1 cellular context compared by ENCODE assay signal in the genomic region with DNA sequence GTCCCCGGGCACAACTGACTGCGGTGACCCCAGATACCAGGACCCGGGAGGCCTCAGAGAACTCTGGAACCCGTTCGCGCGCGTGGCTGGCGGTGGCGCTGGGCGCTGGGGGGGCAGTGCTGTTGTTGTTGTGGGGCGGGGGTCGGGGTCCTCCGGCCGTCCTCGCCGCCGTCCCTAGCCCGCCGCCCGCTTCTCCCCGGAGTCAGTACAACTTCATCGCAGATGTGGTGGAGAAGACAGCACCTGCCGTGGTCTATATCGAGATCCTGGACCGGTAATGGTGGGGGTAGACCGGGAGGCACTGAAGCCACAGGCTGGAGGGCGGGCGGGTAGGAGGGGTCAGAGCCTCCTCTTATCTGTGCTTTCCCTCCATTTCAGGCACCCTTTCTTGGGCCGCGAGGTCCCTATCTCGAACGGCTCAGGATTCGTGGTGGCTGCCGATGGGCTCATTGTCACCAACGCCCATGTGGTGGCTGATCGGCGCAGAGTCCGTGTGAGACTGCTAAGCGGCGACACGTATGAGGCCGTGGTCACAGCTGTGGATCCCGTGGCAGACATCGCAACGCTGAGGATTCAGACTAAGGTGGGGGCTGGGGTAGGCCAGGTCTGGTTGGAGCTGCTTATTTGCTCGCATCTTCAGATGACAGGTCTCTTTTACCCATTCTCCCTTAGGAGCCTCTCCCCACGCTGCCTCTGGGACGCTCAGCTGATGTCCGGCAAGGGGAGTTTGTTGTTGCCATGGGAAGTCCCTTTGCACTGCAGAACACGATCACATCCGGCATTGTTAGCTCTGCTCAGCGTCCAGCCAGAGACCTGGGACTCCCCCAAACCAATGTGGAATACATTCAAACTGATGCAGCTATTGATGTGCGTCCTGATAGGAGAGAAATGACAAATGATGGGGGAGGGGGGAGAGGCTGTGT.
TF ChIP-seq lines count a peak whose summit lies in the region.

No MANE protein-coding gene starts in this region.

TF ChIP-seq in K562, 482 proteins besides CTCF, POLR2A, EP300 and RAD21 (continues in another document):
- no peak for TF ChIP-seq BCL6 (CRISPR knock-in tag; IDR thresholded peaks at IDR 0.05)
- peak; percentile 60; the same call in 1 of the 2 replicates for TF ChIP-seq ZNF589 (CRISPR knock-in tag; IDR thresholded peaks at IDR 0.05; ENCODE audit: low read depth)
- TF ChIP-seq, protein P1, sequence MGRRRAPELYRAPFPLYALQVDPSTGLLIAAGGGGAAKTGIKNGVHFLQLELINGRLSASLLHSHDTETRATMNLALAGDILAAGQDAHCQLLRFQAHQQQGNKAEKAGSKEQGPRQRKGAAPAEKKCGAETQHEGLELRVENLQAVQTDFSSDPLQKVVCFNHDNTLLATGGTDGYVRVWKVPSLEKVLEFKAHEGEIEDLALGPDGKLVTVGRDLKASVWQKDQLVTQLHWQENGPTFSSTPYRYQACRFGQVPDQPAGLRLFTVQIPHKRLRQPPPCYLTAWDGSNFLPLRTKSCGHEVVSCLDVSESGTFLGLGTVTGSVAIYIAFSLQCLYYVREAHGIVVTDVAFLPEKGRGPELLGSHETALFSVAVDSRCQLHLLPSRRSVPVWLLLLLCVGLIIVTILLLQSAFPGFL (CRISPR knock-in tag; IDR thresholded peaks at IDR 0.05) = 0 out of 2 replicates have a peak, but pooled peaks have one; percentile 69
- TF ChIP-seq BRD4 (IDR thresholded peaks at IDR 0.05) = no peak
- TF ChIP-seq TAF9B (IDR thresholded peaks at IDR 0.05; ENCODE audit: partially characterized antibody) = no peak
- TF ChIP-seq BRD9 (IDR thresholded peaks at IDR 0.05; ENCODE audit: low read depth, partially characterized antibody) = peak; percentile 13
- peak in 1 of 2 experiments; percentile 47; a peak in 2 of 4 replicates for TF ChIP-seq KDM4B (IDR thresholded peaks at IDR 0.05; ENCODE audit: borderline replicate concordance in 2 of 2, low read depth in 1 of 2)
- TF ChIP-seq, protein P2, sequence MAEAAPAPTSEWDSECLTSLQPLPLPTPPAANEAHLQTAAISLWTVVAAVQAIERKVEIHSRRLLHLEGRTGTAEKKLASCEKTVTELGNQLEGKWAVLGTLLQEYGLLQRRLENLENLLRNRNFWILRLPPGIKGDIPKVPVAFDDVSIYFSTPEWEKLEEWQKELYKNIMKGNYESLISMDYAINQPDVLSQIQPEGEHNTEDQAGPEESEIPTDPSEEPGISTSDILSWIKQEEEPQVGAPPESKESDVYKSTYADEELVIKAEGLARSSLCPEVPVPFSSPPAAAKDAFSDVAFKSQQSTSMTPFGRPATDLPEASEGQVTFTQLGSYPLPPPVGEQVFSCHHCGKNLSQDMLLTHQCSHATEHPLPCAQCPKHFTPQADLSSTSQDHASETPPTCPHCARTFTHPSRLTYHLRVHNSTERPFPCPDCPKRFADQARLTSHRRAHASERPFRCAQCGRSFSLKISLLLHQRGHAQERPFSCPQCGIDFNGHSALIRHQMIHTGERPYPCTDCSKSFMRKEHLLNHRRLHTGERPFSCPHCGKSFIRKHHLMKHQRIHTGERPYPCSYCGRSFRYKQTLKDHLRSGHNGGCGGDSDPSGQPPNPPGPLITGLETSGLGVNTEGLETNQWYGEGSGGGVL (CRISPR knock-in tag; IDR thresholded peaks at IDR 0.05) = no peak
- peak; percentile 20 to 77; a peak in 3 of 4 replicates for TF ChIP-seq MAZ (CRISPR knock-in tag; conservative IDR thresholded peaks at IDR 0.05 in 1 of 2, IDR thresholded peaks at IDR 0.05 in 1 of 2)
- TF ChIP-seq ZBTB7A (IDR thresholded peaks at IDR 0.05; ENCODE audit: borderline replicate concordance, control insufficient read depth, low read depth, low read length) = 0 out of 2 replicates have a peak, but pooled peaks have one; percentile 9
- TF ChIP-seq, protein P3, sequence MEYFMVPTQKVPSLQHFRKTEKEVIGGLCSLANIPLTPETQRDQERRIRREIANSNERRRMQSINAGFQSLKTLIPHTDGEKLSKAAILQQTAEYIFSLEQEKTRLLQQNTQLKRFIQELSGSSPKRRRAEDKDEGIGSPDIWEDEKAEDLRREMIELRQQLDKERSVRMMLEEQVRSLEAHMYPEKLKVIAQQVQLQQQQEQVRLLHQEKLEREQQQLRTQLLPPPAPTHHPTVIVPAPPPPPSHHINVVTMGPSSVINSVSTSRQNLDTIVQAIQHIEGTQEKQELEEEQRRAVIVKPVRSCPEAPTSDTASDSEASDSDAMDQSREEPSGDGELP (CRISPR knock-in tag; IDR thresholded peaks at IDR 0.05; ENCODE audit: borderline replicate concordance) = peak; percentile 96
- peak; percentile 85; the same call in 1 of the 2 replicates for TF ChIP-seq RNF2 (IDR thresholded peaks at IDR 0.05)
- TF ChIP-seq NEUROD1 (IDR thresholded peaks at IDR 0.05; ENCODE audit: borderline replicate concordance, low read depth, low read length, partially characterized antibody) = peak; percentile 47
- TF ChIP-seq BHLHE40 (IDR thresholded peaks at IDR 0.05; ENCODE audit: low read length) = peak; percentile 66
- no peak for TF ChIP-seq ZNF143 (CRISPR knock-in tag; IDR thresholded peaks at IDR 0.05)
- TF ChIP-seq ELF2 (CRISPR knock-in tag; IDR thresholded peaks at IDR 0.05) = no peak
- no peak for TF ChIP-seq RBM39 (optimal IDR thresholded peaks at IDR 0.05; ENCODE audit: low read depth, low read length)
- no peak for TF ChIP-seq ZNF584 (CRISPR knock-in tag; IDR thresholded peaks at IDR 0.05; ENCODE audit: low read depth)
- no peak for TF ChIP-seq HSF4 (CRISPR knock-in tag; IDR thresholded peaks at IDR 0.05; ENCODE audit: borderline replicate concordance)
- TF ChIP-seq ZC3H4 (CRISPR knock-in tag; IDR thresholded peaks at IDR 0.05; ENCODE audit: borderline replicate concordance) = no peak
- no peak for TF ChIP-seq ZKSCAN8 (CRISPR knock-in tag; IDR thresholded peaks at IDR 0.05)
- TF ChIP-seq NFE2 (IDR thresholded peaks at IDR 0.05; ENCODE audit: low read depth) = no peak
- TF ChIP-seq PML (IDR thresholded peaks at IDR 0.05; ENCODE audit: low read length) = no peak; the same call in 1 of the 2 replicates
- TF ChIP-seq, protein P4, sequence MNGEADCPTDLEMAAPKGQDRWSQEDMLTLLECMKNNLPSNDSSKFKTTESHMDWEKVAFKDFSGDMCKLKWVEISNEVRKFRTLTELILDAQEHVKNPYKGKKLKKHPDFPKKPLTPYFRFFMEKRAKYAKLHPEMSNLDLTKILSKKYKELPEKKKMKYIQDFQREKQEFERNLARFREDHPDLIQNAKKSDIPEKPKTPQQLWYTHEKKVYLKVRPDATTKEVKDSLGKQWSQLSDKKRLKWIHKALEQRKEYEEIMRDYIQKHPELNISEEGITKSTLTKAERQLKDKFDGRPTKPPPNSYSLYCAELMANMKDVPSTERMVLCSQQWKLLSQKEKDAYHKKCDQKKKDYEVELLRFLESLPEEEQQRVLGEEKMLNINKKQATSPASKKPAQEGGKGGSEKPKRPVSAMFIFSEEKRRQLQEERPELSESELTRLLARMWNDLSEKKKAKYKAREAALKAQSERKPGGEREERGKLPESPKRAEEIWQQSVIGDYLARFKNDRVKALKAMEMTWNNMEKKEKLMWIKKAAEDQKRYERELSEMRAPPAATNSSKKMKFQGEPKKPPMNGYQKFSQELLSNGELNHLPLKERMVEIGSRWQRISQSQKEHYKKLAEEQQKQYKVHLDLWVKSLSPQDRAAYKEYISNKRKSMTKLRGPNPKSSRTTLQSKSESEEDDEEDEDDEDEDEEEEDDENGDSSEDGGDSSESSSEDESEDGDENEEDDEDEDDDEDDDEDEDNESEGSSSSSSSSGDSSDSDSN (IDR thresholded peaks at IDR 0.05; ENCODE audit: borderline replicate concordance in 1 of 2, low read depth in 2 of 2, low read length in 2 of 2) = peak in 1 of 2 experiments; percentile 88; a peak in 2 of 4 replicates
- no peak for TF ChIP-seq HLTF (IDR thresholded peaks at IDR 0.05)
- TF ChIP-seq, protein P5, sequence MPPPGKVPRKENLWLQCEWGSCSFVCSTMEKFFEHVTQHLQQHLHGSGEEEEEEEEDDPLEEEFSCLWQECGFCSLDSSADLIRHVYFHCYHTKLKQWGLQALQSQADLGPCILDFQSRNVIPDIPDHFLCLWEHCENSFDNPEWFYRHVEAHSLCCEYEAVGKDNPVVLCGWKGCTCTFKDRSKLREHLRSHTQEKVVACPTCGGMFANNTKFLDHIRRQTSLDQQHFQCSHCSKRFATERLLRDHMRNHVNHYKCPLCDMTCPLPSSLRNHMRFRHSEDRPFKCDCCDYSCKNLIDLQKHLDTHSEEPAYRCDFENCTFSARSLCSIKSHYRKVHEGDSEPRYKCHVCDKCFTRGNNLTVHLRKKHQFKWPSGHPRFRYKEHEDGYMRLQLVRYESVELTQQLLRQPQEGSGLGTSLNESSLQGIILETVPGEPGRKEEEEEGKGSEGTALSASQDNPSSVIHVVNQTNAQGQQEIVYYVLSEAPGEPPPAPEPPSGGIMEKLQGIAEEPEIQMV (tag; conservative IDR thresholded peaks at IDR 0.05; ENCODE audit: low read depth) = no peak
- peak; percentile 5 for TF ChIP-seq JUND (IDR thresholded peaks at IDR 0.05; ENCODE audit: borderline replicate concordance, low read depth, low read length)
- TF ChIP-seq JUND (tag; IDR thresholded peaks at IDR 0.05; ENCODE audit: borderline replicate concordance, low read depth, low read length) = peak; percentile 51; the same call in 1 of the 3 replicates
- TF ChIP-seq, protein P6, sequence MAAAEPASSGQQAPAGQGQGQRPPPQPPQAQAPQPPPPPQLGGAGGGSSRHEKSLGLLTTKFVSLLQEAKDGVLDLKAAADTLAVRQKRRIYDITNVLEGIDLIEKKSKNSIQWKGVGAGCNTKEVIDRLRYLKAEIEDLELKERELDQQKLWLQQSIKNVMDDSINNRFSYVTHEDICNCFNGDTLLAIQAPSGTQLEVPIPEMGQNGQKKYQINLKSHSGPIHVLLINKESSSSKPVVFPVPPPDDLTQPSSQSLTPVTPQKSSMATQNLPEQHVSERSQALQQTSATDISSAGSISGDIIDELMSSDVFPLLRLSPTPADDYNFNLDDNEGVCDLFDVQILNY (CRISPR knock-in tag; IDR thresholded peaks at IDR 0.05) = no peak
- TF ChIP-seq, protein P7, sequence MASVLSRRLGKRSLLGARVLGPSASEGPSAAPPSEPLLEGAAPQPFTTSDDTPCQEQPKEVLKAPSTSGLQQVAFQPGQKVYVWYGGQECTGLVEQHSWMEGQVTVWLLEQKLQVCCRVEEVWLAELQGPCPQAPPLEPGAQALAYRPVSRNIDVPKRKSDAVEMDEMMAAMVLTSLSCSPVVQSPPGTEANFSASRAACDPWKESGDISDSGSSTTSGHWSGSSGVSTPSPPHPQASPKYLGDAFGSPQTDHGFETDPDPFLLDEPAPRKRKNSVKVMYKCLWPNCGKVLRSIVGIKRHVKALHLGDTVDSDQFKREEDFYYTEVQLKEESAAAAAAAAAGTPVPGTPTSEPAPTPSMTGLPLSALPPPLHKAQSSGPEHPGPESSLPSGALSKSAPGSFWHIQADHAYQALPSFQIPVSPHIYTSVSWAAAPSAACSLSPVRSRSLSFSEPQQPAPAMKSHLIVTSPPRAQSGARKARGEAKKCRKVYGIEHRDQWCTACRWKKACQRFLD (CRISPR knock-in tag; IDR thresholded peaks at IDR 0.05) = no peak
- TF ChIP-seq SP1 (CRISPR knock-in tag; IDR thresholded peaks at IDR 0.05) = peak; percentile 68; the same call in 1 of the 2 replicates
- TF ChIP-seq SIN3B (IDR thresholded peaks at IDR 0.05; ENCODE audit: low read depth) = no peak
- no peak for TF ChIP-seq FOXJ3 (CRISPR knock-in tag; IDR thresholded peaks at IDR 0.05)
- TF ChIP-seq, protein P8, sequence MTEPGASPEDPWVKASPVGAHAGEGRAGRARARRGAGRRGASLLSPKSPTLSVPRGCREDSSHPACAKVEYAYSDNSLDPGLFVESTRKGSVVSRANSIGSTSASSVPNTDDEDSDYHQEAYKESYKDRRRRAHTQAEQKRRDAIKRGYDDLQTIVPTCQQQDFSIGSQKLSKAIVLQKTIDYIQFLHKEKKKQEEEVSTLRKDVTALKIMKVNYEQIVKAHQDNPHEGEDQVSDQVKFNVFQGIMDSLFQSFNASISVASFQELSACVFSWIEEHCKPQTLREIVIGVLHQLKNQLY (CRISPR knock-in tag; conservative IDR thresholded peaks at IDR 0.05) = no peak
- TF ChIP-seq HDAC2 (IDR thresholded peaks at IDR 0.05) = peak; percentile 80
- TF ChIP-seq, protein P9, sequence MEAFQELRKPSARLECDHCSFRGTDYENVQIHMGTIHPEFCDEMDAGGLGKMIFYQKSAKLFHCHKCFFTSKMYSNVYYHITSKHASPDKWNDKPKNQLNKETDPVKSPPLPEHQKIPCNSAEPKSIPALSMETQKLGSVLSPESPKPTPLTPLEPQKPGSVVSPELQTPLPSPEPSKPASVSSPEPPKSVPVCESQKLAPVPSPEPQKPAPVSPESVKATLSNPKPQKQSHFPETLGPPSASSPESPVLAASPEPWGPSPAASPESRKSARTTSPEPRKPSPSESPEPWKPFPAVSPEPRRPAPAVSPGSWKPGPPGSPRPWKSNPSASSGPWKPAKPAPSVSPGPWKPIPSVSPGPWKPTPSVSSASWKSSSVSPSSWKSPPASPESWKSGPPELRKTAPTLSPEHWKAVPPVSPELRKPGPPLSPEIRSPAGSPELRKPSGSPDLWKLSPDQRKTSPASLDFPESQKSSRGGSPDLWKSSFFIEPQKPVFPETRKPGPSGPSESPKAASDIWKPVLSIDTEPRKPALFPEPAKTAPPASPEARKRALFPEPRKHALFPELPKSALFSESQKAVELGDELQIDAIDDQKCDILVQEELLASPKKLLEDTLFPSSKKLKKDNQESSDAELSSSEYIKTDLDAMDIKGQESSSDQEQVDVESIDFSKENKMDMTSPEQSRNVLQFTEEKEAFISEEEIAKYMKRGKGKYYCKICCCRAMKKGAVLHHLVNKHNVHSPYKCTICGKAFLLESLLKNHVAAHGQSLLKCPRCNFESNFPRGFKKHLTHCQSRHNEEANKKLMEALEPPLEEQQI (IDR thresholded peaks at IDR 0.05) = no peak
- TF ChIP-seq, protein P10, sequence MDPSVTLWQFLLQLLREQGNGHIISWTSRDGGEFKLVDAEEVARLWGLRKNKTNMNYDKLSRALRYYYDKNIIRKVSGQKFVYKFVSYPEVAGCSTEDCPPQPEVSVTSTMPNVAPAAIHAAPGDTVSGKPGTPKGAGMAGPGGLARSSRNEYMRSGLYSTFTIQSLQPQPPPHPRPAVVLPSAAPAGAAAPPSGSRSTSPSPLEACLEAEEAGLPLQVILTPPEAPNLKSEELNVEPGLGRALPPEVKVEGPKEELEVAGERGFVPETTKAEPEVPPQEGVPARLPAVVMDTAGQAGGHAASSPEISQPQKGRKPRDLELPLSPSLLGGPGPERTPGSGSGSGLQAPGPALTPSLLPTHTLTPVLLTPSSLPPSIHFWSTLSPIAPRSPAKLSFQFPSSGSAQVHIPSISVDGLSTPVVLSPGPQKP (CRISPR knock-in tag; IDR thresholded peaks at IDR 0.05) = no peak
- TF ChIP-seq ZNF551 (CRISPR knock-in tag; IDR thresholded peaks at IDR 0.05) = no peak
- TF ChIP-seq, protein P11, sequence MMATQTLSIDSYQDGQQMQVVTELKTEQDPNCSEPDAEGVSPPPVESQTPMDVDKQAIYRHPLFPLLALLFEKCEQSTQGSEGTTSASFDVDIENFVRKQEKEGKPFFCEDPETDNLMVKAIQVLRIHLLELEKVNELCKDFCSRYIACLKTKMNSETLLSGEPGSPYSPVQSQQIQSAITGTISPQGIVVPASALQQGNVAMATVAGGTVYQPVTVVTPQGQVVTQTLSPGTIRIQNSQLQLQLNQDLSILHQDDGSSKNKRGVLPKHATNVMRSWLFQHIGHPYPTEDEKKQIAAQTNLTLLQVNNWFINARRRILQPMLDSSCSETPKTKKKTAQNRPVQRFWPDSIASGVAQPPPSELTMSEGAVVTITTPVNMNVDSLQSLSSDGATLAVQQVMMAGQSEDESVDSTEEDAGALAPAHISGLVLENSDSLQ (IDR thresholded peaks at IDR 0.05) = peak; percentile 21; the same call in 1 of the 2 replicates
- TF ChIP-seq DACH1 (IDR thresholded peaks at IDR 0.05; ENCODE audit: partially characterized antibody) = peak; percentile 66
- TF ChIP-seq HMGN3 (IDR thresholded peaks at IDR 0.05; ENCODE audit: borderline replicate concordance, extremely low read depth, insufficient read length, low read depth, low read length) = peak; percentile 53
